8 cellular contexts compared by ENCODE assay signal in genomic region chr4:74157116-74157742, GRCh38. TPM values are rescaled to one million over a fixed set of nuclear protein-coding genes. Genes with fewer than 3 reads are reported as not detected.
DNase-seq lines count a peak whose midpoint lies in the region; ATAC-seq and TF ChIP-seq lines count a peak whose summit lies in the region.

No MANE protein-coding gene starts in this region.

- peak overlapping the region; percentile 48 for H3K27ac ChIP-seq in foreskin keratinocyte

- DNase-seq in DMS 273 (lab: John Stamatoyannopoulos, UW; ENCODE audit: unreplicated experiment) (peak; percentile 29), DMS 273 treated with DMSO at 0.1 percent for 48 hours (lab: John Stamatoyannopoulos, UW) (no peak), SW480 (ENCODE audit: low spot score) (peak; percentile 2), foreskin keratinocyte (peak in 1 of 2 donors; percentile 38), retinal pigment epithelial cell (ENCODE audit: low read depth) (no peak), SK-N-DZ (ENCODE audit: low spot score) (no peak)
- no peak for DNase-seq in activated CD4-positive, alpha-beta T cell treated with anti-CD3 and anti-CD28 coated beads for 48 hours

- H3K4me1 ChIP-seq in foreskin keratinocyte, result peaks cover 14% of the 10 kb centered on the region

- ATAC-seq in foreskin keratinocyte (no peak), HG03196 (IDR thresholded peaks at IDR 0.05; ENCODE audit: unreplicated experiment) (no peak)

- peak overlapping the region; percentile 81 for H3K4me3 ChIP-seq in retinal pigment epithelial cell (ENCODE audit: low read length)

- H3K27me3 ChIP-seq in foreskin keratinocyte, result no peaks in the 10 kb centered on the region

- TF ChIP-seq CTCF in foreskin keratinocyte (conservative IDR thresholded peaks at IDR 0.05), result no peak
- TF ChIP-seq CTCF in retinal pigment epithelial cell (conservative IDR thresholded peaks at IDR 0.05; ENCODE audit: low read depth, low read length), result no peak

RNA-seq across cellular contexts. Expression of gene MTHFD2L, which starts 0.7 kb away (rescaled TPM):
- 6.1 and 15.4 TPM in 2 replicates for total RNA-seq in foreskin keratinocyte
- polyA plus RNA-seq in foreskin keratinocyte, result 3.5 and 10.8 TPM in 2 replicates
- polyA plus RNA-seq in SK-N-DZ (2014; cell fraction: cytosol; rRNA removed), result 25.6 and 26.3 TPM in 2 replicates
- 26.5 and 33.4 TPM in 2 replicates for polyA plus RNA-seq in SK-N-DZ (2014; cell fraction: nucleus; rRNA removed)

RNA-seq across cellular contexts. Expression of gene CXCL2, which starts 58.2 kb away (rescaled TPM):
- total RNA-seq in foreskin keratinocyte, result 1.5 and 4.0 TPM in 2 replicates
- 1.5 and 4.0 TPM in 2 replicates for polyA plus RNA-seq in foreskin keratinocyte
- not detected in 2 replicates for polyA plus RNA-seq in SK-N-DZ (2014; cell fraction: cytosol; rRNA removed)
- polyA plus RNA-seq in SK-N-DZ (2014; cell fraction: nucleus; rRNA removed), result not detected in 2 replicates

Comparison
In these comparisons a context has a peak if more than half of its experiments do, and no peak if none do; other contexts are left out.
1. DNase-seq: peak in DMS 273 (single experiment) and SW480 (single experiment); none in DMS 273 treated with DMSO at 0.1 percent for 48 hours (single experiment), retinal pigment epithelial cell (single experiment), SK-N-DZ (single experiment) and activated CD4-positive, alpha-beta T cell treated with anti-CD3 and anti-CD28 coated beads for 48 hours (single experiment).